ENCODE assay signal across 8 cellular contexts in genomic region chr1:151006331-151007052, GRCh38. TPM values are rescaled to one million over a fixed set of nuclear protein-coding genes. Genes with fewer than 3 reads are reported as not detected.
DNase-seq lines count a peak whose midpoint lies in the region; ATAC-seq and TF ChIP-seq lines count a peak whose summit lies in the region.

A gene with protein sequence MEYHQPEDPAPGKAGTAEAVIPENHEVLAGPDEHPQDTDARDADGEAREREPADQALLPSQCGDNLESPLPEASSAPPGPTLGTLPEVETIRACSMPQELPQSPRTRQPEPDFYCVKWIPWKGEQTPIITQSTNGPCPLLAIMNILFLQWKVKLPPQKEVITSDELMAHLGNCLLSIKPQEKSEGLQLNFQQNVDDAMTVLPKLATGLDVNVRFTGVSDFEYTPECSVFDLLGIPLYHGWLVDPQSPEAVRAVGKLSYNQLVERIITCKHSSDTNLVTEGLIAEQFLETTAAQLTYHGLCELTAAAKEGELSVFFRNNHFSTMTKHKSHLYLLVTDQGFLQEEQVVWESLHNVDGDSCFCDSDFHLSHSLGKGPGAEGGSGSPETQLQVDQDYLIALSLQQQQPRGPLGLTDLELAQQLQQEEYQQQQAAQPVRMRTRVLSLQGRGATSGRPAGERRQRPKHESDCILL (minus strand): TSS chr1:151006902. CDS start chr1:151002617, 4,285 bp downstream.

- H3K4me3 ChIP-seq in WERI-Rb-1 (ENCODE audit: low read depth, low read length) (peak within 1 kb of the TSS; percentile 70), endocrine pancreas (ENCODE audit: control insufficient read depth, insufficient read depth, low read length) (peak within 1 kb of the TSS; percentile 97), lower lobe of right lung (peak within 1 kb of the TSS; percentile 78)

- H3K4me1 Mint-ChIP-seq in stimulated activated naive CD8-positive, alpha-beta T cell treated with anti-CD3 and anti-CD28 coated beads, Interleukin-15, Interleukin-2, amounts not matched to agents 100 ng/mL and 50 ng/mL, for 24 hours (ENCODE audit: low read depth) = peaks cover 90% of the 10 kb centered on the region

- H3K9me3 Mint-ChIP-seq in stimulated activated naive CD8-positive, alpha-beta T cell treated with anti-CD3 and anti-CD28 coated beads, Interleukin-15, Interleukin-2, amounts not matched to agents 100 ng/mL and 50 ng/mL, for 24 hours = no peaks in the 10 kb centered on the region

- ATAC-seq in lower lobe of right lung (peak; percentile 68 to 70), HG03520 (IDR thresholded peaks at IDR 0.05; ENCODE audit: unreplicated experiment) (no peak)

- no peaks in the 10 kb centered on the region for H3K9me3 ChIP-seq in WERI-Rb-1 (ENCODE audit: severe bottlenecking)
- H3K9me3 ChIP-seq in endocrine pancreas (ENCODE audit: control insufficient read depth, low read length) = no peaks in the 10 kb centered on the region
- H3K9me3 ChIP-seq in lower lobe of right lung = no peaks in the 10 kb centered on the region

- TF ChIP-seq CTCF in WERI-Rb-1 (IDR thresholded peaks at IDR 0.05; ENCODE audit: low read depth, low read length) (peak; percentile 95), lower lobe of right lung (IDR thresholded peaks at IDR 0.05) (peak; percentile 55)

- H3K4me3 Mint-ChIP-seq in stimulated activated naive CD8-positive, alpha-beta T cell treated with anti-CD3 and anti-CD28 coated beads, Interleukin-15, Interleukin-2, amounts not matched to agents 100 ng/mL and 50 ng/mL, for 24 hours = peak within 1 kb of the TSS; percentile 98

- H3K36me3 ChIP-seq in WERI-Rb-1 (peaks cover 20% of the 10 kb centered on the region), endocrine pancreas (ENCODE audit: control insufficient read depth, insufficient read depth, low read length) (no peaks in the 10 kb centered on the region), lower lobe of right lung (peaks cover 10% of the 10 kb centered on the region)

- no peaks in the 10 kb centered on the region for H3K27me3 Mint-ChIP-seq in stimulated activated naive CD8-positive, alpha-beta T cell treated with anti-CD3 and anti-CD28 coated beads, Interleukin-15, Interleukin-2, amounts not matched to agents 100 ng/mL and 50 ng/mL, for 24 hours

- H3K27me3 ChIP-seq in WERI-Rb-1 (ENCODE audit: insufficient read depth, low read depth, severe bottlenecking) = no peaks in the 10 kb centered on the region
- H3K27me3 ChIP-seq in endocrine pancreas (ENCODE audit: control insufficient read depth, insufficient read depth, low read length) = no peaks in the 10 kb centered on the region
- no peaks in the 10 kb centered on the region for H3K27me3 ChIP-seq in lower lobe of right lung (ENCODE audit: low read depth)

- DNase-seq in DMS153 treated with DMSO at 0.1 percent for 48 hours (lab: John Stamatoyannopoulos, UW; ENCODE audit: unreplicated experiment) (peak; percentile 89), HEK293T (ENCODE audit: extremely low spot score) (peak; percentile 87), NCI-H345 (lab: John Stamatoyannopoulos, UW) (peak; percentile 60), WERI-Rb-1 (peak; percentile 95), lower lobe of right lung (peak; percentile 73)

- peak within 1 kb of the TSS; percentile 78 for H3K9ac ChIP-seq in endocrine pancreas (ENCODE audit: control insufficient read depth, insufficient read depth, low read length)

- POLR2A ChIA-PET in HEK293T (lab: Yijun Ruan, JAX) = interaction anchor here (0.7 to 2.7 kb wide), 26 partner anchors 8 to 491 kb away, joined by 3 to 20 read pairs (median 5); partner anchors contain the start of genes ANXA9, ARNT, C1orf56 and CERS2

- H3K36me3 Mint-ChIP-seq in stimulated activated naive CD8-positive, alpha-beta T cell treated with anti-CD3 and anti-CD28 coated beads, Interleukin-15, Interleukin-2, amounts not matched to agents 100 ng/mL and 50 ng/mL, for 24 hours (ENCODE audit: low read depth) = peaks cover 5% of the 10 kb centered on the region

- H3K27ac Mint-ChIP-seq in stimulated activated naive CD8-positive, alpha-beta T cell treated with anti-CD3 and anti-CD28 coated beads, Interleukin-15, Interleukin-2, amounts not matched to agents 100 ng/mL and 50 ng/mL, for 24 hours = peak within 1 kb of the TSS; percentile 95

- H3K27ac ChIP-seq in WERI-Rb-1 (peak within 1 kb of the TSS; percentile 71), lower lobe of right lung (peak within 1 kb of the TSS; percentile 91)

- CTCF ChIA-PET in HEK293T (lab: Yijun Ruan, JAX) = interaction anchor here (0.5 to 3.1 kb wide), 16 partner anchors 10 to 445 kb away, joined by 3 to 63 read pairs (median 4); partner anchors contain the start of genes ANXA9 and TNFAIP8L2

- intact Hi-C loops in lower lobe of right lung (cut with DNase I) = no loop called here

- H3K4me1 ChIP-seq in endocrine pancreas (ENCODE audit: control insufficient read depth, insufficient read depth, low read length) = peaks cover 16% of the 10 kb centered on the region
- H3K4me1 ChIP-seq in lower lobe of right lung = peaks cover 79% of the 10 kb centered on the region

TF ChIP-seq in HEK293T, 16 proteins besides CTCF, POLR2A, EP300 and RAD21:
- TF ChIP-seq ZNF384 (IDR thresholded peaks at IDR 0.05) (no peak), FOXA1 (IDR thresholded peaks at IDR 0.05) (no peak), BHLHE40 (IDR thresholded peaks at IDR 0.05; ENCODE audit: borderline replicate concordance) (no peak), NFRKB (IDR thresholded peaks at IDR 0.05) (no peak), FOXM1 (IDR thresholded peaks at IDR 0.05; ENCODE audit: borderline replicate concordance) (no peak), ELF4 (IDR thresholded peaks at IDR 0.05) (peak; percentile 37; the same call in 1 of the 2 replicates), SUZ12 (IDR thresholded peaks at IDR 0.05) (no peak), L3MBTL2 (conservative IDR thresholded peaks at IDR 0.05) (peak; percentile 36), FOXK2 (IDR thresholded peaks at IDR 0.05) (no peak), HDGF (IDR thresholded peaks at IDR 0.05; ENCODE audit: borderline replicate concordance) (no peak), TARDBP (IDR thresholded peaks at IDR 0.05) (no peak)
TF ChIP-seq in HEK293T: peak in this region for 2.

RNA-seq across cellular contexts. Expression of the gene that starts here (rescaled TPM):
- 27.8 TPM for total RNA-seq in lower lobe of right lung
